In the genomic region with DNA sequence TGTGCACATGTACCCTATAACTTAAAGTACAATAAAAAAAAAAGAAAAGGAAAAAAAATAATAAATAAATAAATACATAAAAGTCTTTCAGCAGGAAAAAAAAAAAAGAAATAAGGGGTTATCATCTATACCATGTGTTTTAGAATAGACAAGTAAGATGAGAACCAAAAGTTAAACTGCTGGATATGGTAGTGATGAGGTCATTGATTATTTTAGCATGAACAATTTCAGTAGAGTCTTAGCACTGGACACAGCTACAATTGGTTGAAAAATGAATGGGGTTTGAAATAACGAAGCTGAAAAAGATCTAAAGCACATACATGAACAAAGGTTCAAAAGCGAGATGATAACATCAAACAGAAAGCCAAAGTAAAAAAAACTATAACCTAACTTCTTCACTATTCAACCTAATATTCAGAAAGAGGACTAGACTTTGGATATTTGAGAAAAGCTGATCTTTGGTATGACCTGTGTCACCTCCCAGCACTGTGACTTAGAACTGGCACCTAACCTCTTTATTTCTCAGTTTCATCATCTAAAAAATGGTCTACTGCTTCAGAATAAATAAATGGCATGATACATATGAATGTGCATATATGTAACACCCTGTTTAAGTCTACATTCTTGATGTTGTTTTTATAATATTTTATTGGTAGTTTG, we compare ENCODE assay signal across 20 cellular contexts.
DNase-seq lines count a peak whose midpoint lies in the region; ATAC-seq, FAIRE-seq and TF ChIP-seq lines count a peak whose summit lies in the region.
"Had no signal": no experiment of that assay in that cellular context is flagged by ENCODE, and none has a peak within 500 bp of the region (broad histone marks: within the 10 kb centered on the region; RNA-seq: fewer than 3 reads in every experiment).

No MANE protein-coding gene starts in this region.

- TF ChIP-seq CTCF in HEK293 (tag by site-specific recombination; IDR thresholded peaks at IDR 0.05) (no peak), HepG2 (CRISPR knock-in tag; IDR thresholded peaks at IDR 0.05) (no peak), neural cell (IDR thresholded peaks at IDR 0.05; ENCODE audit: poor library complexity, severe bottlenecking) (no peak), left ventricle myocardium inferior (IDR thresholded peaks at IDR 0.05; ENCODE audit: borderline replicate concordance) (no peak)

- H3K4me2 ChIP-seq in HepG2 (ENCODE audit: low read depth, low read length): no peak overlapping the region
- peak overlapping the region; percentile 16 for H3K4me2 ChIP-seq in neural cell (ENCODE audit: low read length)
- H3K4me2 ChIP-seq: BLaER1 had no signal

- no peaks in the 10 kb centered on the region for H3K79me2 ChIP-seq in HepG2 (ENCODE audit: insufficient read depth, low read length)
- no peaks in the 10 kb centered on the region for H3K79me2 ChIP-seq in neural cell (replicated peaks; ENCODE audit: insufficient read depth, low read length)

- BruUV-seq in HepG2 (replicated peaks; lab: Mats Ljungman, UMichigan): no TSS peak

- H3K9me2 ChIP-seq in neural cell (ENCODE audit: insufficient read depth, low read length): no peaks in the 10 kb centered on the region

- CTCF ChIA-PET in HEK293 (lab: Yijun Ruan, JAX) (no interaction called here), HepG2 (lab: Yijun Ruan, JAX; ENCODE audit: low intra/inter-chr PET ratio, low total read pairs) (no interaction called here)

- in situ Hi-C loops in HepG2 (cut with HindIII; ENCODE audit: extremely low pct_ligation_motif_present, low pct_unique_long_range_greater_than_20kb): no loop called here

- no peak for FAIRE-seq in HepG2 (lab: Jason Lieb, UNC)
- FAIRE-seq: GM12891, GM18507, H54 had no signal

- H3F3A ChIP-seq in neural cell (ENCODE audit: insufficient read depth, low read length, poor library complexity, severe bottlenecking): no peaks in the 10 kb centered on the region

- H3K27me3 ChIP-seq in HepG2 (ENCODE audit: control insufficient read depth in 1 of 2, insufficient read depth in 2 of 2, low read length in 2 of 2) (no peaks in the 10 kb centered on the region), neural cell (ENCODE audit: insufficient read depth, low read depth, low read length) (no peaks in the 10 kb centered on the region), left ventricle myocardium inferior (ENCODE audit: low read depth) (peaks cover 18% of the 10 kb centered on the region)
- H3K27me3 ChIP-seq: BLaER1 had no signal

- H3K4me3 ChIP-seq in HEK293 (ENCODE audit: low read depth, low read length) (no peak overlapping the region), HepG2 (replicated peaks in 1 of 3; ENCODE audit: insufficient read depth in 1 of 3, low read depth in 2 of 3, low read length in 3 of 3) (no peak overlapping the region), neural cell (ENCODE audit: low read length) (no peak overlapping the region), left ventricle myocardium inferior (no peak overlapping the region)
- H3K4me3 ChIP-seq: BLaER1, HAP-1 had no signal

- intact Hi-C loops in HepG2 (cut with micrococcal nuclease; ENCODE audit: unreplicated experiment) (no loop called here), left ventricle myocardium inferior (cut with micrococcal nuclease) (no loop called here)

- H3K27ac ChIP-seq in HEK293 (ENCODE audit: extremely low read depth, low read depth, low read length): no peak overlapping the region
- no peak overlapping the region for H3K27ac ChIP-seq in HepG2 (ENCODE audit: extremely low read length, insufficient read depth, low read length)
- H3K27ac ChIP-seq in neural cell (ENCODE audit: low read length): peak overlapping the region; percentile 87
- H3K27ac ChIP-seq in left ventricle myocardium inferior (replicated peaks): no peak overlapping the region
- H3K27ac ChIP-seq: BLaER1, C4-2B had no signal

- H3K36me3 ChIP-seq in HEK293 (ENCODE audit: control insufficient read depth in 2 of 2, insufficient read depth in 1 of 2, low read length in 2 of 2) (no peaks in the 10 kb centered on the region), HepG2 (replicated peaks in 1 of 2; ENCODE audit: control insufficient read depth in 1 of 2, insufficient read depth in 2 of 2, low read length in 2 of 2) (no peaks in the 10 kb centered on the region), neural cell (ENCODE audit: insufficient read depth, low read length) (no peaks in the 10 kb centered on the region), left ventricle myocardium inferior (no peaks in the 10 kb centered on the region)
- H3K36me3 ChIP-seq: BLaER1, HAP-1 had no signal

- no peak for TF ChIP-seq POLR2A in HepG2 (IDR thresholded peaks at IDR 0.05; ENCODE audit: insufficient read depth in 1 of 2, low read depth in 2 of 2, low read length in 2 of 2)

- H4K20me1 ChIP-seq in HepG2 (ENCODE audit: insufficient read depth, low read length) (no peaks in the 10 kb centered on the region), neural cell (ENCODE audit: insufficient read depth) (no peaks in the 10 kb centered on the region)
- H4K20me1 ChIP-seq: BLaER1 had no signal

- H3K9me3 ChIP-seq in HEK293 (ENCODE audit: control insufficient read depth, insufficient read depth, low read depth, low read length) (no peaks in the 10 kb centered on the region), HepG2 (ENCODE audit: low read length) (no peaks in the 10 kb centered on the region), neural cell (ENCODE audit: low read length) (no peaks in the 10 kb centered on the region), left ventricle myocardium inferior (replicated peaks) (peaks cover 10% of the 10 kb centered on the region)
- H3K9me3 ChIP-seq: BLaER1, Caco-2, HAP-1 had no signal

- H3K9ac ChIP-seq in HepG2 (ENCODE audit: insufficient read depth, low read depth, low read length): no peak overlapping the region
- H3K9ac ChIP-seq in neural cell (ENCODE audit: low read length): no peak overlapping the region
- H3K9ac ChIP-seq: BLaER1 had no signal

- no peak overlapping the region for H2AFZ ChIP-seq in HepG2 (ENCODE audit: low read length)
- no peak overlapping the region for H2AFZ ChIP-seq in neural cell (ENCODE audit: low read depth, low read length)

- no peak for DNase-seq in HepG2 (ENCODE audit: low spot score)
- no peak for DNase-seq in left ventricle myocardium inferior
- no peak for DNase-seq in HK-2 (ENCODE audit: unreplicated experiment)
- DNase-seq: Caco-2; CD4-positive, CD25-positive, alpha-beta regulatory T cell; CD8-positive, alpha-beta T cell; DMS 273 treated with DMSO at 0.1 percent for 48 hours; DMS79; EL; GDM1; GOT3 had no signal

- no peak for TF ChIP-seq RAD21 in HepG2 (CRISPR knock-in tag; IDR thresholded peaks at IDR 0.05)
- no peak for TF ChIP-seq RAD21 in neural cell (conservative IDR thresholded peaks at IDR 0.05)

- TF ChIP-seq EP300 in HepG2 (IDR thresholded peaks at IDR 0.05; ENCODE audit: low read depth in 2 of 2, low read length in 2 of 2): no peak
- no peak for TF ChIP-seq EP300 in HepG2 (CRISPR knock-in tag; IDR thresholded peaks at IDR 0.05; ENCODE audit: borderline replicate concordance)
- TF ChIP-seq EP300 in neural cell (conservative IDR thresholded peaks at IDR 0.05; ENCODE audit: poor library complexity, severe bottlenecking): no peak

- 0% methylated on average over 2 of the region's 2 CpGs for WGBS in HepG2 (ENCODE audit: low lambda C conversion rate)

- POLR2A ChIA-PET in HEK293 (lab: Yijun Ruan, JAX) (no interaction called here), HepG2 (lab: Yijun Ruan, JAX) (no interaction called here)

- ATAC-seq in HepG2 (no peak), HG03442 (IDR thresholded peaks at IDR 0.05; ENCODE audit: unreplicated experiment) (no peak)
- ATAC-seq: CD8-positive, alpha-beta T cell had no signal

- no peaks in the 10 kb centered on the region for H3K4me1 ChIP-seq in HEK293 (ENCODE audit: control insufficient read depth, insufficient read depth, low read length)
- no peaks in the 10 kb centered on the region for H3K4me1 ChIP-seq in HepG2 (ENCODE audit: insufficient read depth, low read length)
- H3K4me1 ChIP-seq in left ventricle myocardium inferior: no peaks in the 10 kb centered on the region
- H3K4me1 ChIP-seq: BLaER1, Caco-2, HAP-1 had no signal

TF ChIP-seq in HEK293, 187 proteins besides CTCF, POLR2A, EP300 and RAD21 (continues in another document):
- TF ChIP-seq ZNF473 (tag by site-specific recombination; IDR thresholded peaks at IDR 0.05) (no peak), ZNF670 (tag by site-specific recombination; IDR thresholded peaks at IDR 0.05; ENCODE audit: low read depth) (no peak), ZBTB7A (tag by site-specific recombination; IDR thresholded peaks at IDR 0.05; ENCODE audit: low read depth) (no peak)

TF ChIP-seq in HepG2, 621 proteins besides CTCF, POLR2A, EP300 and RAD21:
- TF ChIP-seq ATF7 (IDR thresholded peaks at IDR 0.05): peak; percentile 70
- TF ChIP-seq ATF7 (CRISPR knock-in tag; IDR thresholded peaks at IDR 0.05): no peak
- TF ChIP-seq ZSCAN31 (CRISPR knock-in tag; IDR thresholded peaks at IDR 0.05; ENCODE audit: low read depth): no peak

TF ChIP-seq in neural cell, 6 proteins besides CTCF, POLR2A, EP300 and RAD21 (continues in another document):
- TF ChIP-seq, protein P1, sequence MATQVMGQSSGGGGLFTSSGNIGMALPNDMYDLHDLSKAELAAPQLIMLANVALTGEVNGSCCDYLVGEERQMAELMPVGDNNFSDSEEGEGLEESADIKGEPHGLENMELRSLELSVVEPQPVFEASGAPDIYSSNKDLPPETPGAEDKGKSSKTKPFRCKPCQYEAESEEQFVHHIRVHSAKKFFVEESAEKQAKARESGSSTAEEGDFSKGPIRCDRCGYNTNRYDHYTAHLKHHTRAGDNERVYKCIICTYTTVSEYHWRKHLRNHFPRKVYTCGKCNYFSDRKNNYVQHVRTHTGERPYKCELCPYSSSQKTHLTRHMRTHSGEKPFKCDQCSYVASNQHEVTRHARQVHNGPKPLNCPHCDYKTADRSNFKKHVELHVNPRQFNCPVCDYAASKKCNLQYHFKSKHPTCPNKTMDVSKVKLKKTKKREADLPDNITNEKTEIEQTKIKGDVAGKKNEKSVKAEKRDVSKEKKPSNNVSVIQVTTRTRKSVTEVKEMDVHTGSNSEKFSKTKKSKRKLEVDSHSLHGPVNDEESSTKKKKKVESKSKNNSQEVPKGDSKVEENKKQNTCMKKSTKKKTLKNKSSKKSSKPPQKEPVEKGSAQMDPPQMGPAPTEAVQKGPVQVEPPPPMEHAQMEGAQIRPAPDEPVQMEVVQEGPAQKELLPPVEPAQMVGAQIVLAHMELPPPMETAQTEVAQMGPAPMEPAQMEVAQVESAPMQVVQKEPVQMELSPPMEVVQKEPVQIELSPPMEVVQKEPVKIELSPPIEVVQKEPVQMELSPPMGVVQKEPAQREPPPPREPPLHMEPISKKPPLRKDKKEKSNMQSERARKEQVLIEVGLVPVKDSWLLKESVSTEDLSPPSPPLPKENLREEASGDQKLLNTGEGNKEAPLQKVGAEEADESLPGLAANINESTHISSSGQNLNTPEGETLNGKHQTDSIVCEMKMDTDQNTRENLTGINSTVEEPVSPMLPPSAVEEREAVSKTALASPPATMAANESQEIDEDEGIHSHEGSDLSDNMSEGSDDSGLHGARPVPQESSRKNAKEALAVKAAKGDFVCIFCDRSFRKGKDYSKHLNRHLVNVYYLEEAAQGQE (IDR thresholded peaks at IDR 0.05; ENCODE audit: borderline replicate concordance): no peak
- no peak for TF ChIP-seq EZH2 (IDR thresholded peaks at IDR 0.05; ENCODE audit: borderline replicate concordance, insufficient read depth, low read length, poor library complexity, severe bottlenecking)
- TF ChIP-seq POLR2AphosphoS5 (IDR thresholded peaks at IDR 0.05): no peak
- no peak for TF ChIP-seq SMC3 (conservative IDR thresholded peaks at IDR 0.05; ENCODE audit: poor library complexity)
